Comparison of ENCODE assay signal across 22 cellular contexts in the genomic region with DNA sequence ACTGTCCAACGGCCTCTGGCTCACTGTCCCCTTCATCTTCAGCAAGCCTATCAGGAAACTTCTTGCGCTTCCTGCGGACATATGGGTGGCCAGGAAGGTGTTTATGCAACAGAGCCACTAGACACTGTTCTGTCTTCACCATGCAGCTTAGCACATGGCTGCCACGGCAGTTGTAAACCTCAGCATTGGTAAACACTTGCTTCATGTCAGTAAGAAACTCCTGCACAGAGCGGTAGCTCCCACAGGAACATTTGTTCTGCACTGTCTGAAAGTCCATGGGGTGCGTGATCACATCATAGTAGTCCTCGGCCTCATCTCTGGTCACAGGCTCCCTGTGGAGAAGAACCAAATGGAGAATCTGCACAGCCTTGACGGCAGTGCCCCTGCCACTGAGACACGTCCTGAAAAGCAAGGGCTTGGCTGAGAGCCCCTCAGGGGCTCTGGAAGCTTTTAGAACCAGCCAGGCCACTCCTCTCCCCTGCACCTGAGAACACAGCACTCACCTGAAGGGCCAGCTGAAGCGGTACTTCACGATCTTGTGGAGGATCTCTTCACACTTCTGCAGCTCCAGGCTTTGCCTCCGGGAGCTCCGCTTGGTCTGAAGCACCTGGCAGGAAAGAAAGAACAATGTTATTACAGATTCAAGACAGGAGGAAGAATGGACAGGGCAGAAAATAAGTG. TPM values are rescaled to one million over a fixed set of nuclear protein-coding genes. Genes with fewer than 3 reads are reported as not detected.
A peak's percentile ranks its signal among the peaks of the same experiment; 100 is the strongest.
DNase-seq lines count a peak whose midpoint lies in the region; ATAC-seq and TF ChIP-seq lines count a peak whose summit lies in the region.
"Had no signal": no experiment of that assay in that cellular context is flagged by ENCODE, and none has a peak within 500 bp of the region (broad histone marks: within the 10 kb centered on the region; RNA-seq: fewer than 3 reads in every experiment).

No MANE protein-coding gene starts in this region.

- no CpG with 5 or more reads among the region's 13 CpGs for WGBS in H9 (ENCODE audit: extremely low coverage, insufficient read length, low lambda C conversion rate)
- 91% methylated on average over 13 of the region's 13 CpGs for WGBS in mesenchymal stem cell

- H3K4me1 Mint-ChIP-seq in H9 (peaks cover 9 to 14% of the 10 kb centered on the region in 2 experiments), progenitor cell of endocrine pancreas (ENCODE audit: low read depth) (no peaks in the 10 kb centered on the region)
- H3K4me1 Mint-ChIP-seq: T-helper 17 cell had no signal

- peaks cover 0 to 87% of the 10 kb centered on the region in 2 donors for H3K36me3 ChIP-seq in left lung
- peaks cover 72 to 85% of the 10 kb centered on the region in 2 experiments for H3K36me3 ChIP-seq in mesenchymal stem cell (ENCODE audit: control insufficient read depth in 1 of 2, insufficient read depth in 2 of 2, low read depth in 1 of 2, low read length in 2 of 2)

- TF ChIP-seq CTCF in H9 (conservative IDR thresholded peaks at IDR 0.05) (no peak), left lung (IDR thresholded peaks at IDR 0.05) (no peak), progenitor cell of endocrine pancreas (IDR thresholded peaks at IDR 0.05; ENCODE audit: unreplicated experiment) (no peak)

- H3K14ac ChIP-seq in H9 (ENCODE audit: insufficient read depth, low read length) (no peak overlapping the region), mesenchymal stem cell (ENCODE audit: low read length in 2 of 2) (no peak overlapping the region)

- no peak overlapping the region for H2BK15ac ChIP-seq in H9 (ENCODE audit: low read depth, low read length)
- no peak overlapping the region for H2BK15ac ChIP-seq in mesenchymal stem cell (ENCODE audit: low read depth, poor library complexity, severe bottlenecking)

- no peak overlapping the region for H4K8ac ChIP-seq in H9 (replicated peaks; ENCODE audit: insufficient read length, low read depth, low read length)
- no peak overlapping the region for H4K8ac ChIP-seq in mesenchymal stem cell (ENCODE audit: low read length)

- H3K18ac ChIP-seq in H9 (ENCODE audit: insufficient read length, low read depth, low read length): no peak overlapping the region
- no peak overlapping the region for H3K18ac ChIP-seq in mesenchymal stem cell (ENCODE audit: low read depth in 1 of 2, low read length in 2 of 2)

- H2AK5ac ChIP-seq in H9 (ENCODE audit: insufficient read length, low read length): no peak overlapping the region
- H2AK5ac ChIP-seq in mesenchymal stem cell (ENCODE audit: low read length, severe bottlenecking): no peak overlapping the region

- H3K79me1 ChIP-seq in H9 (ENCODE audit: insufficient read depth, low read depth, low read length, poor library complexity, severe bottlenecking) (no peaks in the 10 kb centered on the region), mesenchymal stem cell (replicated peaks; ENCODE audit: low read length, poor library complexity, severe bottlenecking) (peaks cover 27% of the 10 kb centered on the region)

- H3K79me2 ChIP-seq in H9 (ENCODE audit: insufficient read depth, low read length): no peaks in the 10 kb centered on the region

- no peak overlapping the region for H3T11ph ChIP-seq in H9 (ENCODE audit: low read length)

- H3K4me3 Mint-ChIP-seq in H9 (no peak overlapping the region), progenitor cell of endocrine pancreas (ENCODE audit: low read depth) (no peak overlapping the region)
- H3K4me3 Mint-ChIP-seq: naive thymus-derived CD4-positive, alpha-beta T cell; T-helper 17 cell had no signal

- ATAC-seq in left lung: peak; percentile 91
- ATAC-seq: naive thymus-derived CD4-positive, alpha-beta T cell; pancreas; T-helper 17 cell had no signal

- no peaks in the 10 kb centered on the region for H3K27me3 ChIP-seq in H9 (ENCODE audit: insufficient read depth, low read length)
- no peaks in the 10 kb centered on the region for H3K27me3 ChIP-seq in left lung
- no peaks in the 10 kb centered on the region for H3K27me3 ChIP-seq in mesenchymal stem cell (ENCODE audit: control insufficient read depth in 1 of 2, insufficient read depth in 1 of 2, low read length in 2 of 2)
- H3K27me3 ChIP-seq: pancreas, suprapubic skin had no signal

- H3K36me3 Mint-ChIP-seq in H9 (ENCODE audit: insufficient read depth in 1 of 3, low read depth in 3 of 3) (peaks cover 61 to 85% (median 78%) of the 10 kb centered on the region in 3 experiments; a peak in 6 of 7 replicates), progenitor cell of endocrine pancreas (ENCODE audit: insufficient read depth) (peaks cover 29% of the 10 kb centered on the region)

- H4K91ac ChIP-seq in H9 (ENCODE audit: insufficient read length, low read depth, low read length) (no peak overlapping the region), mesenchymal stem cell (ENCODE audit: low read length) (no peak overlapping the region)

- H3K9ac ChIP-seq in H9 (ENCODE audit: extremely low read depth, insufficient read length, low read length) (no peak overlapping the region), mesenchymal stem cell (ENCODE audit: low read length) (no peak overlapping the region)

- H3K4me1 ChIP-seq in H9 (ENCODE audit: insufficient read depth, low read length): no peaks in the 10 kb centered on the region
- peaks cover 0 to 24% of the 10 kb centered on the region in 2 donors for H3K4me1 ChIP-seq in left lung
- peaks cover 4% of the 10 kb centered on the region for H3K4me1 ChIP-seq in mesenchymal stem cell (ENCODE audit: control insufficient read depth, insufficient read depth, low read depth, low read length)
- H3K4me1 ChIP-seq: pancreas had no signal

- H3K9me3 ChIP-seq in H9 (ENCODE audit: control insufficient read depth, low read depth, low read length): no peaks in the 10 kb centered on the region
- H3K9me3 ChIP-seq in left lung: no peaks in the 10 kb centered on the region
- no peaks in the 10 kb centered on the region for H3K9me3 ChIP-seq in mesenchymal stem cell (ENCODE audit: control insufficient read depth, low read length)
- H3K9me3 ChIP-seq: pancreas, suprapubic skin had no signal

- H3K23ac ChIP-seq in H9 (ENCODE audit: insufficient read length, low read depth, low read length): no peak overlapping the region
- no peak overlapping the region for H3K23ac ChIP-seq in mesenchymal stem cell (ENCODE audit: low read length in 2 of 2)

- intact Hi-C loops in left lung (cut with DNase I): loop anchor here in 1 of 2 donors (10.0 kb wide), 1 partner anchor 98 kb away; no protein-coding TSS in a partner anchor

- H2BK20ac ChIP-seq in H9 (ENCODE audit: low read depth, low read length, poor library complexity, severe bottlenecking): no peak overlapping the region

- no peaks in the 10 kb centered on the region for H3K9me3 Mint-ChIP-seq in H9
- no peaks in the 10 kb centered on the region for H3K9me3 Mint-ChIP-seq in progenitor cell of endocrine pancreas (ENCODE audit: low read depth)
- H3K9me3 Mint-ChIP-seq: CD4-positive, alpha-beta memory T cell had no signal

- H4K20me1 ChIP-seq in H9 (ENCODE audit: control insufficient read depth, insufficient read depth, insufficient read length): no peaks in the 10 kb centered on the region

- H2BK5ac ChIP-seq in H9 (ENCODE audit: insufficient read length, low read length) (no peak overlapping the region), mesenchymal stem cell (ENCODE audit: low read depth, low read length, poor library complexity, severe bottlenecking) (no peak overlapping the region)

- H2BK120ac ChIP-seq in H9 (ENCODE audit: low read depth, low read length, poor library complexity, severe bottlenecking): no peak overlapping the region
- no peak overlapping the region for H2BK120ac ChIP-seq in mesenchymal stem cell (ENCODE audit: low read depth, low read length)

- DNase-seq in H9 (no peak), NCI-H187 treated with DMSO at 0.1 percent for 48 hours (lab: John Stamatoyannopoulos, UW) (peak; percentile 93), left lung (peak in 1 of 2 donors; percentile 83), progenitor cell of endocrine pancreas (ENCODE audit: low spot score, unreplicated experiment) (no peak), mesenchymal stem cell (no peak), NCI-H2171 treated with DMSO at 0.1 percent for 48 hours (lab: John Stamatoyannopoulos, UW) (no peak)
- no peak for DNase-seq in stimulated activated CD4-positive, alpha-beta T cell treated with anti-CD3 and anti-CD28 coated beads, Interleukin-1b, Interleukin-23, amount 100 ng/mL, for 48 hours
- DNase-seq: activated CD4-positive, alpha-beta T cell treated with anti-CD3 and anti-CD28 coated beads for 48 hours; amniotic stem cell; CD4-positive, alpha-beta memory T cell; cortex of kidney; DMS 273 treated with DMSO at 0.1 percent for 48 hours; GF-D8; mammary epithelial cell; naive thymus-derived CD4-positive, alpha-beta T cell; NCI-H1436; NCI-H2227 treated with DMSO at 0.1 percent for 48 hours; NK-92 treated with Interleukin-12 subunit alpha and Interleukin-12 subunit beta, amount 100 ng/mL, for 24 hours; pancreas; T-helper 17 cell had no signal

- H2AFZ ChIP-seq in H9 (ENCODE audit: low read length) (no peak overlapping the region), mesenchymal stem cell (ENCODE audit: low read depth, low read length) (no peak overlapping the region)

- no peaks in the 10 kb centered on the region for H3K23me2 ChIP-seq in H9 (ENCODE audit: insufficient read length, low read depth, low read length, poor library complexity, severe bottlenecking)

- H3K4me2 ChIP-seq in H9 (ENCODE audit: insufficient read depth, insufficient read length, low read length) (no peak overlapping the region), mesenchymal stem cell (ENCODE audit: low read length, poor library complexity, severe bottlenecking) (no peak overlapping the region)

- H3K27ac ChIP-seq in H9 (ENCODE audit: insufficient read length, low read depth, low read length) (no peak overlapping the region), left lung (peak overlapping the region; percentile 54 to 70), mesenchymal stem cell (ENCODE audit: low read length, poor library complexity, severe bottlenecking) (no peak overlapping the region)
- H3K27ac ChIP-seq: pancreas, suprapubic skin had no signal

- H3K27ac Mint-ChIP-seq in H9: peak overlapping the region in 2 of 3 experiments; percentile 26 to 79; a peak in 2 of 7 replicates
- H3K27ac Mint-ChIP-seq in progenitor cell of endocrine pancreas: peak overlapping the region; percentile 88
- H3K27ac Mint-ChIP-seq: T-helper 17 cell had no signal

- no peak overlapping the region for H3K4ac ChIP-seq in H9 (ENCODE audit: low read depth, low read length)
- no peak overlapping the region for H3K4ac ChIP-seq in mesenchymal stem cell (ENCODE audit: low read depth in 1 of 2, low read length in 2 of 2)

- H4K5ac ChIP-seq in H9 (ENCODE audit: insufficient read length, low read depth, low read length): no peak overlapping the region

- H2BK12ac ChIP-seq in H9 (ENCODE audit: insufficient read length, low read depth, low read length) (no peak overlapping the region), mesenchymal stem cell (ENCODE audit: low read length in 2 of 2) (no peak overlapping the region)

- no peak overlapping the region for H3K56ac ChIP-seq in H9 (ENCODE audit: insufficient read length, low read depth, low read length)

- H3K27me3 Mint-ChIP-seq in H9 (ENCODE audit: low read depth): no peaks in the 10 kb centered on the region
- H3K27me3 Mint-ChIP-seq in progenitor cell of endocrine pancreas: no peaks in the 10 kb centered on the region
- H3K27me3 Mint-ChIP-seq: CD4-positive, alpha-beta memory T cell; naive thymus-derived CD4-positive, alpha-beta T cell; T-helper 17 cell had no signal

- H3K4me3 ChIP-seq in left lung: no peak overlapping the region
- H3K4me3 ChIP-seq in mesenchymal stem cell (ENCODE audit: insufficient read depth in 1 of 2, low read depth in 1 of 2, low read length in 2 of 2): no peak overlapping the region
- H3K4me3 ChIP-seq: pancreas, suprapubic skin had no signal

RNA-seq across cellular contexts. Expression of a gene that starts 8.8 kb away (rescaled TPM):
- 1.9 and 2.1 TPM in 2 replicates for total RNA-seq in H9 (2021)
- under 1 TPM; 0.41 to 0.55 TPM for total RNA-seq in left lung
- 1.6 and 1.8 TPM in 2 replicates for total RNA-seq in progenitor cell of endocrine pancreas
- 0.87 TPM for polyA plus RNA-seq in mesenchymal stem cell (2013, experiment 1 of 2)
- 0.68 TPM for polyA plus RNA-seq in mesenchymal stem cell (2013, experiment 2 of 2)
- total RNA-seq: CD4-positive, alpha-beta memory T cell; MCF 10A; T-helper 17 cell had no signal
- polyA plus RNA-seq: CD4-positive, alpha-beta memory T cell had no signal

Comparison
In these comparisons a context has a peak if more than half of its experiments do, and no peak if none do; other contexts are left out.
1. H3K27ac ChIP-seq: peak in left lung (2 of 2); none in H9 (single experiment) and mesenchymal stem cell (single experiment).